1 cellular context compared by ENCODE assay signal in the genomic region with DNA sequence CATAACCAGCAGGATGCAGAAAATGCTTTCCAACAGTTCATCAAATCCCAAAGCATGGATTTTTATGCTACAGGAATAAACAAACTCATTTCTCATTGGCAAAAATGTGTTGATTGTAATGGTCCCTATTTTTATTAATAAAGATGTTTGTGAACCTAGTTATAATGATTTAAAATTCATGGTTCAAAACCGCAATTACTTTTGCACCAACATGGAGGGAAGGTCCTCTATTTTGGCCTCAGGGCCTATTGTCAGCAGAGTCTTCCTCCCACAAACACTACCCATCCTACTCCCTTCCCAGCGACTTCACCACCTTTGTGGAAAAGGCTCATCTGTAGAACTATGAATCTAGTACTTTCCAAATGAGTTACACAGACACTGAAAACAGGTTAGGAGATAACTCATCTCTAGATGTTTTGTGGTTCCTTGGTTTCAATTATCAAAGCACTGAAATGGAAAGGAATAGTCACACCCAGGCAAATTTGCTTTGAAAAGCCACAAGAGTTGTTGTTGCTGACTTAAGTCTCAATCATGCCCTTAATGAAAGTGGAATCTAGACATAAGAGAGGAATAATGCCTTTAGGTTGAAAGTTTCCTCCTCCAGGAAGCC.
TF ChIP-seq lines count a peak whose summit lies in the region.

No MANE protein-coding gene starts in this region.

TF ChIP-seq in IMR-90, 13 proteins besides CTCF, POLR2A, EP300 and RAD21 (continued from another document):
- TF ChIP-seq SMC3 (IDR thresholded peaks at IDR 0.05; ENCODE audit: low read depth, low read length), result no peak
- no peak for TF ChIP-seq RCOR1 (IDR thresholded peaks at IDR 0.05; ENCODE audit: insufficient replicate concordance, low read length)
- no peak for TF ChIP-seq MAZ (IDR thresholded peaks at IDR 0.05; ENCODE audit: borderline replicate concordance, low read depth, low read length)
- no peak for TF ChIP-seq MAFK (IDR thresholded peaks at IDR 0.05; ENCODE audit: low read depth, low read length)
- TF ChIP-seq MXI1 (IDR thresholded peaks at IDR 0.05; ENCODE audit: borderline replicate concordance, low read depth, low read length), result no peak
- TF ChIP-seq, protein P1, sequence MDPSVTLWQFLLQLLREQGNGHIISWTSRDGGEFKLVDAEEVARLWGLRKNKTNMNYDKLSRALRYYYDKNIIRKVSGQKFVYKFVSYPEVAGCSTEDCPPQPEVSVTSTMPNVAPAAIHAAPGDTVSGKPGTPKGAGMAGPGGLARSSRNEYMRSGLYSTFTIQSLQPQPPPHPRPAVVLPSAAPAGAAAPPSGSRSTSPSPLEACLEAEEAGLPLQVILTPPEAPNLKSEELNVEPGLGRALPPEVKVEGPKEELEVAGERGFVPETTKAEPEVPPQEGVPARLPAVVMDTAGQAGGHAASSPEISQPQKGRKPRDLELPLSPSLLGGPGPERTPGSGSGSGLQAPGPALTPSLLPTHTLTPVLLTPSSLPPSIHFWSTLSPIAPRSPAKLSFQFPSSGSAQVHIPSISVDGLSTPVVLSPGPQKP (IDR thresholded peaks at IDR 0.05; ENCODE audit: borderline replicate concordance, low read depth, low read length), result no peak
- TF ChIP-seq, protein P2, sequence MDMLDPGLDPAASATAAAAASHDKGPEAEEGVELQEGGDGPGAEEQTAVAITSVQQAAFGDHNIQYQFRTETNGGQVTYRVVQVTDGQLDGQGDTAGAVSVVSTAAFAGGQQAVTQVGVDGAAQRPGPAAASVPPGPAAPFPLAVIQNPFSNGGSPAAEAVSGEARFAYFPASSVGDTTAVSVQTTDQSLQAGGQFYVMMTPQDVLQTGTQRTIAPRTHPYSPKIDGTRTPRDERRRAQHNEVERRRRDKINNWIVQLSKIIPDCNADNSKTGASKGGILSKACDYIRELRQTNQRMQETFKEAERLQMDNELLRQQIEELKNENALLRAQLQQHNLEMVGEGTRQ (IDR thresholded peaks at IDR 0.05; ENCODE audit: low read depth, low read length), result no peak
